In genomic region chr7:157397751-157398691, GRCh38 we compare ENCODE assay signal across 1 cellular context.
A peak's percentile ranks its signal among the peaks of the same experiment; 100 is the strongest.
TF ChIP-seq lines count a peak whose summit lies in the region.

No MANE protein-coding gene starts in this region.

TF ChIP-seq in K562, 482 proteins besides CTCF, POLR2A, EP300 and RAD21 (continued from another document and continues in another):
- TF ChIP-seq MLLT1 (IDR thresholded peaks at IDR 0.05) (peak in 1 of 2 experiments; percentile 54; a peak in 2 of 4 replicates), ZBTB5 (IDR thresholded peaks at IDR 0.05) (no peak), PML (IDR thresholded peaks at IDR 0.05; ENCODE audit: low read length) (peak; percentile 89), BDP1 (IDR thresholded peaks at IDR 0.05; ENCODE audit: insufficient read depth, insufficient read length) (no peak), ZNF174 (CRISPR knock-in tag; IDR thresholded peaks at IDR 0.05) (no peak), FOXM1 (IDR thresholded peaks at IDR 0.05; ENCODE audit: low read depth) (peak; percentile 88), FOXM1 (CRISPR knock-in tag; IDR thresholded peaks at IDR 0.05; ENCODE audit: low read depth) (0 out of 2 replicates have a peak, but pooled peaks have one; percentile 61), IRF9 (tag; IDR thresholded peaks at IDR 0.05) (no peak), ZNF592 (IDR thresholded peaks at IDR 0.05) (peak; percentile 96), ZNF280B (CRISPR knock-in tag; IDR thresholded peaks at IDR 0.05) (no peak), TAL1 (IDR thresholded peaks at IDR 0.05) (peak; percentile 90), ZNF197 (CRISPR knock-in tag; IDR thresholded peaks at IDR 0.05; ENCODE audit: low read depth) (peak; percentile 83; the same call in 1 of the 2 replicates), PHF20 (IDR thresholded peaks at IDR 0.05; ENCODE audit: partially characterized antibody) (no peak), HLTF (IDR thresholded peaks at IDR 0.05) (no peak), ZSCAN29 (IDR thresholded peaks at IDR 0.05) (no peak), RB1 (IDR thresholded peaks at IDR 0.05; ENCODE audit: low read depth) (peak; percentile 68; the same call in 1 of the 2 replicates), ZC3H8 (IDR thresholded peaks at IDR 0.05) (no peak), FOS (IDR thresholded peaks at IDR 0.05; ENCODE audit: extremely low read depth, insufficient read length) (no peak), ZBTB11 (CRISPR knock-in tag; IDR thresholded peaks at IDR 0.05) (peak in 1 of 3 experiments; percentile 87; a peak in 2 of 6 replicates), ARID4B (CRISPR knock-in tag; IDR thresholded peaks at IDR 0.05) (no peak), ZNF324 (CRISPR knock-in tag; IDR thresholded peaks at IDR 0.05) (no peak), HDAC8 (tag; IDR thresholded peaks at IDR 0.05) (no peak), NFATC3 (IDR thresholded peaks at IDR 0.05) (no peak), MTF1 (CRISPR knock-in tag; IDR thresholded peaks at IDR 0.05; ENCODE audit: borderline replicate concordance) (0 out of 2 replicates have a peak, but pooled peaks have one; percentile 51), DDX20 (tag; IDR thresholded peaks at IDR 0.05; ENCODE audit: low read depth) (no peak), KDM1A (IDR thresholded peaks at IDR 0.05) (peak; percentile 32 to 58; a peak in 3 of 4 replicates), ZFP91 (CRISPR knock-in tag; IDR thresholded peaks at IDR 0.05) (0 out of 2 replicates have a peak, but pooled peaks have one; percentile 56), GATAD2A (IDR thresholded peaks at IDR 0.05) (peak; percentile 81; the same call in 1 of the 2 replicates)
